Comparison of ENCODE assay signal across 13 cellular contexts in genomic region chr10:13633689-13634088, GRCh38. TPM values are rescaled to one million over a fixed set of nuclear protein-coding genes. Genes with fewer than 3 reads are reported as not detected.
DNase-seq lines count a peak whose midpoint lies in the region; ATAC-seq and TF ChIP-seq lines count a peak whose summit lies in the region.
"Had no signal": no experiment of that assay in that cellular context is flagged by ENCODE, and none has a peak within 500 bp of the region (broad histone marks: within the 10 kb centered on the region; RNA-seq: fewer than 3 reads in every experiment).

No MANE protein-coding gene starts in this region.

- CTCF ChIA-PET in activated naive CD4-positive, alpha-beta T cell treated with anti-CD3 and anti-CD28 coated beads, Interleukin-2, amount 10 ng/mL, durations not matched to agents 7 days and 5 days (lab: Charles Lee), result no interaction called here

- ATAC-seq in upper lobe of left lung (ENCODE audit: low FRiP score in 2 of 2) (peak; percentile 28 to 76), HG02840 (IDR thresholded peaks at IDR 0.05; ENCODE audit: low FRiP score, unreplicated experiment) (no peak)
- ATAC-seq: activated naive CD8-positive, alpha-beta T cell treated with anti-CD3 and anti-CD28 coated beads, Interleukin-2, amount 50 U/mL, for 24 hours had no signal

- H3K4me3 Mint-ChIP-seq in activated naive CD4-positive, alpha-beta T cell treated with anti-CD3 and anti-CD28 coated beads, Interleukin-2, amount 10 ng/mL, durations not matched to agents 7 days and 5 days, result no peak overlapping the region
- H3K4me3 Mint-ChIP-seq: activated naive CD8-positive, alpha-beta T cell treated with anti-CD3 and anti-CD28 coated beads, Interleukin-2, amount 50 U/mL, for 24 hours had no signal

- H3K9me3 Mint-ChIP-seq in activated naive CD4-positive, alpha-beta T cell treated with anti-CD3 and anti-CD28 coated beads, Interleukin-2, amount 10 ng/mL, durations not matched to agents 7 days and 5 days, result no peaks in the 10 kb centered on the region
- H3K9me3 Mint-ChIP-seq: activated naive CD8-positive, alpha-beta T cell treated with anti-CD3 and anti-CD28 coated beads, Interleukin-2, amount 50 U/mL, for 24 hours had no signal

- no peak overlapping the region for H3K27ac Mint-ChIP-seq in activated naive CD4-positive, alpha-beta T cell treated with anti-CD3 and anti-CD28 coated beads, Interleukin-2, amount 10 ng/mL, durations not matched to agents 7 days and 5 days
- H3K27ac Mint-ChIP-seq: activated naive CD8-positive, alpha-beta T cell treated with anti-CD3 and anti-CD28 coated beads, Interleukin-2, amount 50 U/mL, for 24 hours; progenitor cell of endocrine pancreas had no signal

- 82 to 88% methylated on average over 7 of the region's 7 CpGs for WGBS in upper lobe of left lung, 2 donors

- DNase-seq in NCI-H748 (lab: John Stamatoyannopoulos, UW; ENCODE audit: unreplicated experiment) (peak; percentile 48), NCI-H748 treated with DMSO at 0.1 percent for 48 hours (lab: John Stamatoyannopoulos, UW) (no peak), fibroblast of gingiva (ENCODE audit: low read depth) (peak; percentile 95), upper lobe of left lung (no peak), cerebellar cortex (ENCODE audit: low spot score) (no peak)
- DNase-seq in activated naive CD4-positive, alpha-beta T cell treated with anti-CD3 and anti-CD28 coated beads, Interleukin-2, amount 10 ng/mL, durations not matched to agents 7 days and 5 days, result no peak
- DNase-seq: activated CD4-positive, alpha-beta T cell treated with anti-CD3 and anti-CD28 coated beads for 4 hours; activated naive CD8-positive, alpha-beta T cell treated with anti-CD3 and anti-CD28 coated beads, Interleukin-2, amount 50 U/mL, for 24 hours; OCI-M1 had no signal

- peaks cover 9 to 27% of the 10 kb centered on the region in 2 donors for H3K4me1 ChIP-seq in muscle layer of duodenum (ENCODE audit: control insufficient read depth in 1 of 2, insufficient read depth in 2 of 2, low read length in 2 of 2)
- H3K4me1 ChIP-seq in upper lobe of left lung, result peaks cover 0 to 2% (median 0%) of the 10 kb centered on the region in 4 donors

- no peak for TF ChIP-seq CTCF in upper lobe of left lung (IDR thresholded peaks at IDR 0.05)

- no peaks in the 10 kb centered on the region for H3K4me1 Mint-ChIP-seq in activated naive CD4-positive, alpha-beta T cell treated with anti-CD3 and anti-CD28 coated beads, Interleukin-2, amount 10 ng/mL, durations not matched to agents 7 days and 5 days
- H3K4me1 Mint-ChIP-seq: activated naive CD8-positive, alpha-beta T cell treated with anti-CD3 and anti-CD28 coated beads, Interleukin-2, amount 50 U/mL, for 24 hours had no signal

- no peaks in the 10 kb centered on the region for H3K27me3 ChIP-seq in muscle layer of duodenum (ENCODE audit: low read depth, low read length)
- H3K27me3 ChIP-seq in upper lobe of left lung, result no peaks in the 10 kb centered on the region

- H3K4me3 ChIP-seq in muscle layer of duodenum (ENCODE audit: low read depth in 1 of 2, low read length in 2 of 2) (peak overlapping the region in 1 of 2 donors; percentile 21), upper lobe of left lung (no peak overlapping the region)

- H3K9me3 ChIP-seq in muscle layer of duodenum (ENCODE audit: control insufficient read depth in 1 of 2, low read length in 2 of 2) (no peaks in the 10 kb centered on the region), upper lobe of left lung (no peaks in the 10 kb centered on the region)

- no peak for TF ChIP-seq POLR2A in upper lobe of left lung (IDR thresholded peaks at IDR 0.05)

- TF ChIP-seq EP300 in upper lobe of left lung (IDR thresholded peaks at IDR 0.05), result no peak

- peaks cover 5 to 8% of the 10 kb centered on the region in 2 donors for H3K36me3 ChIP-seq in muscle layer of duodenum (ENCODE audit: control insufficient read depth in 1 of 2, insufficient read depth in 2 of 2, low read length in 2 of 2)
- H3K36me3 ChIP-seq in upper lobe of left lung, result peaks cover 0 to 25% (median 8%) of the 10 kb centered on the region in 4 donors

- peaks cover 26% of the 10 kb centered on the region for H3K36me3 Mint-ChIP-seq in activated naive CD4-positive, alpha-beta T cell treated with anti-CD3 and anti-CD28 coated beads, Interleukin-2, amount 10 ng/mL, durations not matched to agents 7 days and 5 days

- H3K27me3 Mint-ChIP-seq in activated naive CD4-positive, alpha-beta T cell treated with anti-CD3 and anti-CD28 coated beads, Interleukin-2, amount 10 ng/mL, durations not matched to agents 7 days and 5 days, result no peaks in the 10 kb centered on the region
- H3K27me3 Mint-ChIP-seq: activated naive CD8-positive, alpha-beta T cell treated with anti-CD3 and anti-CD28 coated beads, Interleukin-2, amount 50 U/mL, for 24 hours; progenitor cell of endocrine pancreas had no signal

- H3K27ac ChIP-seq in muscle layer of duodenum (ENCODE audit: low read length) (peak overlapping the region; percentile 86), upper lobe of left lung (peak overlapping the region; percentile 0 to 56 (median 40))
- H3K27ac ChIP-seq: KMS-11 had no signal

RNA-seq across cellular contexts. Expression of gene PRPF18, which starts 46.9 kb away (rescaled TPM):
- 10 to 100 TPM; 14.4 to 50.3 (median 22.3) TPM for total RNA-seq in upper lobe of left lung

Comparison
In these comparisons a context has a peak if more than half of its experiments do, and no peak if none do; other contexts are left out.
1. DNase-seq: peak in NCI-H748 (single experiment) and fibroblast of gingiva (single experiment); none in NCI-H748 treated with DMSO at 0.1 percent for 48 hours (single experiment), upper lobe of left lung (0 of 2), cerebellar cortex (single experiment) and activated naive CD4-positive, alpha-beta T cell treated with anti-CD3 and anti-CD28 coated beads, Interleukin-2, amount 10 ng/mL, durations not matched to agents 7 days and 5 days (single experiment).